Comparison of ENCODE assay signal across 12 cellular contexts in genomic region chr1:19353596-19353995, GRCh38. TPM values are rescaled to one million over a fixed set of nuclear protein-coding genes. Genes with fewer than 3 reads are reported as not detected.
DNase-seq lines count a peak whose midpoint lies in the region; ATAC-seq and TF ChIP-seq lines count a peak whose summit lies in the region.
"Had no signal": no experiment of that assay in that cellular context is flagged by ENCODE, and none has a peak within 500 bp of the region (broad histone marks: within the 10 kb centered on the region; RNA-seq: fewer than 3 reads in every experiment).

No MANE protein-coding gene starts in this region.

- no peaks in the 10 kb centered on the region for H3K9me2 ChIP-seq in hepatocyte (replicated peaks; ENCODE audit: insufficient read depth)

- peaks cover 6% of the 10 kb centered on the region for H4K20me1 ChIP-seq in hepatocyte (ENCODE audit: insufficient read depth, poor library complexity, severe bottlenecking)

- no peaks in the 10 kb centered on the region for H3K27me3 ChIP-seq in hepatocyte

- no peaks in the 10 kb centered on the region for H3K4me1 ChIP-seq in hepatocyte (ENCODE audit: insufficient read depth)

- no peak overlapping the region for H2AFZ ChIP-seq in hepatocyte

- no peak overlapping the region for H3K4me3 Mint-ChIP-seq in MCF 10A (ENCODE audit: unreplicated experiment)
- H3K4me3 Mint-ChIP-seq in T-cell, result no peak overlapping the region
- H3K4me3 Mint-ChIP-seq: activated T-cell treated with anti-CD3 and anti-CD28 coated beads, Interleukin-2, amount 50 U/mL, for 4 hours; neural crest cell had no signal

- 74% methylated on average over 7 of the region's 8 CpGs for WGBS in hepatocyte (ENCODE audit: low lambda C conversion rate, missing lambda C conversion rate)

- ATAC-seq in GM18870 (IDR thresholded peaks at IDR 0.05; ENCODE audit: unreplicated experiment) (no peak), HG02981 (IDR thresholded peaks at IDR 0.05; ENCODE audit: unreplicated experiment) (no peak), T-cell (replicated peaks in 1 of 4) (no peak)
- ATAC-seq: activated T-cell treated with anti-CD3 and anti-CD28 coated beads, Interleukin-2, amount 50 U/mL, for 4 hours had no signal

- no peak overlapping the region for H3K4me3 ChIP-seq in hepatocyte

- POLR2A ChIA-PET in MCF 10A (lab: Yijun Ruan, JAX), result no interaction called here
- POLR2A ChIA-PET in T-cell (lab: Charles Lee), result no interaction called here

- DNase-seq in T47D (ENCODE audit: low read depth in 1 of 2, low spot score in 1 of 2) (peak; percentile 18 to 78), MCF 10A (ENCODE audit: unreplicated experiment) (no peak), NCI-H69 (lab: John Stamatoyannopoulos, UW) (peak; percentile 92), iPS DF 19.7 (ENCODE audit: low read depth, low spot score) (peak; percentile 85), hepatocyte (ENCODE audit: low spot score) (no peak), T-cell (no peak)
- DNase-seq: activated T-cell treated with anti-CD3 and anti-CD28 coated beads, Interleukin-2, amount 50 U/mL, for 4 hours; glutamatergic neuron; NCI-H82 had no signal

- BruUV-seq in MCF 10A (replicated peaks; lab: Mats Ljungman, UMichigan), result no TSS peak

- peaks cover 56% of the 10 kb centered on the region for H3K36me3 Mint-ChIP-seq in MCF 10A (ENCODE audit: insufficient read depth, unreplicated experiment)
- H3K36me3 Mint-ChIP-seq in T-cell, result peaks cover 44% of the 10 kb centered on the region

- H3K9me3 ChIP-seq in hepatocyte (ENCODE audit: low read depth), result no peaks in the 10 kb centered on the region

- H3K9me3 Mint-ChIP-seq in MCF 10A (ENCODE audit: unreplicated experiment) (no peaks in the 10 kb centered on the region), T-cell (no peaks in the 10 kb centered on the region)
- H3K9me3 Mint-ChIP-seq: activated T-cell treated with anti-CD3 and anti-CD28 coated beads, Interleukin-2, amount 50 U/mL, for 4 hours; neural crest cell had no signal

- in situ Hi-C loops in T47D (cut with HindIII; ENCODE audit: low pct_unique_long_range_greater_than_20kb, low sequenced_read_pairs), result no loop called here

- intact Hi-C loops in MCF 10A (cut with micrococcal nuclease), result no loop called here

- no peak overlapping the region for H3K27ac Mint-ChIP-seq in MCF 10A (ENCODE audit: low read depth, unreplicated experiment)
- no peak overlapping the region for H3K27ac Mint-ChIP-seq in T-cell

- H3K27me3 Mint-ChIP-seq in MCF 10A (ENCODE audit: insufficient read depth, unreplicated experiment), result no peaks in the 10 kb centered on the region
- H3K27me3 Mint-ChIP-seq in T-cell, result no peaks in the 10 kb centered on the region

- CTCF ChIA-PET in MCF 10A (lab: Yijun Ruan, JAX), result interaction anchor here (1.0 to 1.4 kb wide), 2 partner anchors 10 to 12 kb away, joined by 4 to 7 read pairs; no protein-coding TSS in a partner anchor
- CTCF ChIA-PET in T-cell (lab: Charles Lee), result interaction anchor here (0.9 to 1.0 kb wide), 2 partner anchors 9 to 10 kb away, joined by 3 read pairs; no protein-coding TSS in a partner anchor

- H3K79me2 ChIP-seq in hepatocyte, result peaks cover 8% of the 10 kb centered on the region

- no peak overlapping the region for H3K27ac ChIP-seq in hepatocyte

- no peaks in the 10 kb centered on the region for H3K4me1 Mint-ChIP-seq in MCF 10A (ENCODE audit: insufficient read depth, unreplicated experiment)
- H3K4me1 Mint-ChIP-seq in T-cell, result peaks cover 0 to 3% (median 0%) of the 10 kb centered on the region in 3 donors
- H3K4me1 Mint-ChIP-seq: neural crest cell had no signal

- no peak for TF ChIP-seq CTCF in MCF 10A (IDR thresholded peaks at IDR 0.05; ENCODE audit: unreplicated experiment)
- no peak for TF ChIP-seq CTCF in hepatocyte (IDR thresholded peaks at IDR 0.05; ENCODE audit: poor library complexity)

- no peak overlapping the region for H3K4me2 ChIP-seq in hepatocyte

- no peaks in the 10 kb centered on the region for H3K36me3 ChIP-seq in hepatocyte (replicated peaks; ENCODE audit: insufficient read depth, low read depth)

RNA-seq across cellular contexts. Expression of gene SLC66A1, which starts 41.5 kb away (rescaled TPM):
- total RNA-seq in MCF 10A (2022) (16.2 and 20.2 TPM in 2 replicates), hepatocyte (28.2 and 35.2 TPM in 2 replicates), T-cell (1 to 10 TPM; 3.5 to 8.1 (median 7.1) TPM)
- 34.5 and 39.6 TPM in 2 replicates for polyA plus RNA-seq in hepatocyte

RNA-seq across cellular contexts. Expression of gene AKR7A2, which starts 41.7 kb away (rescaled TPM):
- total RNA-seq in MCF 10A (2022), result 26.7 and 28.7 TPM in 2 replicates
- total RNA-seq in hepatocyte, result 81.5 and 118 TPM in 2 replicates
- polyA plus RNA-seq in hepatocyte, result 108 and 109 TPM in 2 replicates
- 10 to 100 TPM; 20.8 to 35.4 (median 32.0) TPM for total RNA-seq in T-cell

Comparison
In these comparisons a context has a peak if more than half of its experiments do, and no peak if none do; other contexts are left out.
1. DNase-seq: peak in T47D (2 of 2), NCI-H69 (single experiment) and iPS DF 19.7 (single experiment); none in MCF 10A (single experiment), hepatocyte (single experiment) and T-cell (0 of 34).